ENCODE assay signal across 1 cellular context in the genomic region with DNA sequence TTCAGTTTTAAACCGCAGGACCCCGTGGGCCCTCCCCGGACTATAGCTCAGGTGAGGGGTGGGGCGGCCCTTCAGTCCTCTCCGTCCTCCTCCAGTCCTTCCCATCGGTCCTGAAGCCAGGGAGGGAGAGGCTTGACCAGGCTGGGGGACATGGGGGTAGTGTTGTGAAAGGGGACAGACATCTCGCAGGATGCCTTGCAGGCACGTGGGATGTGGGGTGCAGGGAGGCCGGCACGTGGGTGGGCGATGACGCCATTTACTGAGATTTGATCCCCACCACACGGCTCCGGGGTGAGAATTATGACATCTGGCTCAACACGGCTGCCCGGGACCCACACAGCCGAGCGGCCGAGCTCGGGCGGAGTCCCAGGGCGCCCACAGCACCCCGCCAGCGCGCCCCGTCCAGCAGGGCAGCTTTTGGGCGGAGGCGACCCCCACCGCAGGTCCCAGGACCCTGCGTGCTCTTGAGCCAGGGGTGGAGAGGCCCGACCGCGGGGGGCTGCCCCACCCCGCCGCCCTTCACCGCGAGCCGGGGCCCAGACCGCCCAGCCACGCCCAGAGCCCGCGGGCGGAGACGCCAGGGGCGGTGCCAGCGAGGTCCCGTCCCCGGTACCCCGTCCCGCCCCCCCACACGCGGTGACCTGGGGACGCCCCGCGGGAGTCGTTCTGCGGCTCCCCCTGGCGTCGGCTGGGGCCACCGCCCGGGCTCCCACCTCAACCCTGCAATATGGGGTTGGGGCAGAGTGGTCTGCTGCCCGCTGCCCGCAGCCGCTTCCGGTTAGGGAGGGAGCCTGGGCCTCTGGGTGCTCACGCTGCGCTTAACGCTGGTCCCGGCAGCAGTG.
TF ChIP-seq lines count a peak whose summit lies in the region.

No MANE protein-coding gene starts in this region.

TF ChIP-seq in HepG2, 621 proteins besides CTCF, POLR2A, EP300 and RAD21 (continued from another document and continues in another):
- no peak for TF ChIP-seq HMGXB3 (CRISPR knock-in tag; IDR thresholded peaks at IDR 0.05; ENCODE audit: borderline replicate concordance)
- TF ChIP-seq, protein P1, sequence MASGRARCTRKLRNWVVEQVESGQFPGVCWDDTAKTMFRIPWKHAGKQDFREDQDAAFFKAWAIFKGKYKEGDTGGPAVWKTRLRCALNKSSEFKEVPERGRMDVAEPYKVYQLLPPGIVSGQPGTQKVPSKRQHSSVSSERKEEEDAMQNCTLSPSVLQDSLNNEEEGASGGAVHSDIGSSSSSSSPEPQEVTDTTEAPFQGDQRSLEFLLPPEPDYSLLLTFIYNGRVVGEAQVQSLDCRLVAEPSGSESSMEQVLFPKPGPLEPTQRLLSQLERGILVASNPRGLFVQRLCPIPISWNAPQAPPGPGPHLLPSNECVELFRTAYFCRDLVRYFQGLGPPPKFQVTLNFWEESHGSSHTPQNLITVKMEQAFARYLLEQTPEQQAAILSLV (CRISPR knock-in tag; IDR thresholded peaks at IDR 0.05; ENCODE audit: borderline replicate concordance), result no peak
- TF ChIP-seq MIER3 (CRISPR knock-in tag; IDR thresholded peaks at IDR 0.05; ENCODE audit: borderline replicate concordance), result no peak
- TF ChIP-seq, protein P2, sequence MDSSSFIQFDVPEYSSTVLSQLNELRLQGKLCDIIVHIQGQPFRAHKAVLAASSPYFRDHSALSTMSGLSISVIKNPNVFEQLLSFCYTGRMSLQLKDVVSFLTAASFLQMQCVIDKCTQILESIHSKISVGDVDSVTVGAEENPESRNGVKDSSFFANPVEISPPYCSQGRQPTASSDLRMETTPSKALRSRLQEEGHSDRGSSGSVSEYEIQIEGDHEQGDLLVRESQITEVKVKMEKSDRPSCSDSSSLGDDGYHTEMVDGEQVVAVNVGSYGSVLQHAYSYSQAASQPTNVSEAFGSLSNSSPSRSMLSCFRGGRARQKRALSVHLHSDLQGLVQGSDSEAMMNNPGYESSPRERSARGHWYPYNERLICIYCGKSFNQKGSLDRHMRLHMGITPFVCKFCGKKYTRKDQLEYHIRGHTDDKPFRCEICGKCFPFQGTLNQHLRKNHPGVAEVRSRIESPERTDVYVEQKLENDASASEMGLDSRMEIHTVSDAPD (CRISPR knock-in tag; IDR thresholded peaks at IDR 0.05), result no peak
- TF ChIP-seq ERF (CRISPR knock-in tag; IDR thresholded peaks at IDR 0.05), result no peak
- TF ChIP-seq POGK (CRISPR knock-in tag; conservative IDR thresholded peaks at IDR 0.05), result no peak
- peak; percentile 30 for TF ChIP-seq STAG1 (CRISPR knock-in tag; IDR thresholded peaks at IDR 0.05)
- 0 out of 2 replicates have a peak, but pooled peaks have one; percentile 32 for TF ChIP-seq ZNF777 (CRISPR knock-in tag; IDR thresholded peaks at IDR 0.05)
- TF ChIP-seq ZBTB10 (CRISPR knock-in tag; IDR thresholded peaks at IDR 0.05; ENCODE audit: borderline replicate concordance), result 0 out of 2 replicates have a peak, but pooled peaks have one; percentile 14
- TF ChIP-seq, protein P3, sequence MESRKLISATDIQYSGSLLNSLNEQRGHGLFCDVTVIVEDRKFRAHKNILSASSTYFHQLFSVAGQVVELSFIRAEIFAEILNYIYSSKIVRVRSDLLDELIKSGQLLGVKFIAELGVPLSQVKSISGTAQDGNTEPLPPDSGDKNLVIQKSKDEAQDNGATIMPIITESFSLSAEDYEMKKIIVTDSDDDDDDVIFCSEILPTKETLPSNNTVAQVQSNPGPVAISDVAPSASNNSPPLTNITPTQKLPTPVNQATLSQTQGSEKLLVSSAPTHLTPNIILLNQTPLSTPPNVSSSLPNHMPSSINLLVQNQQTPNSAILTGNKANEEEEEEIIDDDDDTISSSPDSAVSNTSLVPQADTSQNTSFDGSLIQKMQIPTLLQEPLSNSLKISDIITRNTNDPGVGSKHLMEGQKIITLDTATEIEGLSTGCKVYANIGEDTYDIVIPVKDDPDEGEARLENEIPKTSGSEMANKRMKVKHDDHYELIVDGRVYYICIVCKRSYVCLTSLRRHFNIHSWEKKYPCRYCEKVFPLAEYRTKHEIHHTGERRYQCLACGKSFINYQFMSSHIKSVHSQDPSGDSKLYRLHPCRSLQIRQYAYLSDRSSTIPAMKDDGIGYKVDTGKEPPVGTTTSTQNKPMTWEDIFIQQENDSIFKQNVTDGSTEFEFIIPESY (CRISPR knock-in tag; IDR thresholded peaks at IDR 0.05), result no peak
- no peak for TF ChIP-seq ZSCAN20 (CRISPR knock-in tag; IDR thresholded peaks at IDR 0.05; ENCODE audit: borderline replicate concordance)
- no peak for TF ChIP-seq RFXANK (CRISPR knock-in tag; IDR thresholded peaks at IDR 0.05)
- TF ChIP-seq ZNF251 (CRISPR knock-in tag; IDR thresholded peaks at IDR 0.05), result no peak
- TF ChIP-seq BHLHE40 (IDR thresholded peaks at IDR 0.05; ENCODE audit: low read length), result no peak
- TF ChIP-seq ZNF781 (CRISPR knock-in tag; IDR thresholded peaks at IDR 0.05; ENCODE audit: borderline replicate concordance, not compliant biosample characterization), result no peak
- TF ChIP-seq GATAD1 (CRISPR knock-in tag; IDR thresholded peaks at IDR 0.05), result no peak
- no peak for TF ChIP-seq PAWR (CRISPR knock-in tag; IDR thresholded peaks at IDR 0.05; ENCODE audit: borderline replicate concordance)
- TF ChIP-seq PRPF4 (IDR thresholded peaks at IDR 0.05; ENCODE audit: low read depth, low read length, poor library complexity, severe bottlenecking), result no peak
- no peak for TF ChIP-seq ADNP (CRISPR knock-in tag; IDR thresholded peaks at IDR 0.05)
- no peak for TF ChIP-seq CSRNP1 (CRISPR knock-in tag; IDR thresholded peaks at IDR 0.05)
- TF ChIP-seq, protein P4, sequence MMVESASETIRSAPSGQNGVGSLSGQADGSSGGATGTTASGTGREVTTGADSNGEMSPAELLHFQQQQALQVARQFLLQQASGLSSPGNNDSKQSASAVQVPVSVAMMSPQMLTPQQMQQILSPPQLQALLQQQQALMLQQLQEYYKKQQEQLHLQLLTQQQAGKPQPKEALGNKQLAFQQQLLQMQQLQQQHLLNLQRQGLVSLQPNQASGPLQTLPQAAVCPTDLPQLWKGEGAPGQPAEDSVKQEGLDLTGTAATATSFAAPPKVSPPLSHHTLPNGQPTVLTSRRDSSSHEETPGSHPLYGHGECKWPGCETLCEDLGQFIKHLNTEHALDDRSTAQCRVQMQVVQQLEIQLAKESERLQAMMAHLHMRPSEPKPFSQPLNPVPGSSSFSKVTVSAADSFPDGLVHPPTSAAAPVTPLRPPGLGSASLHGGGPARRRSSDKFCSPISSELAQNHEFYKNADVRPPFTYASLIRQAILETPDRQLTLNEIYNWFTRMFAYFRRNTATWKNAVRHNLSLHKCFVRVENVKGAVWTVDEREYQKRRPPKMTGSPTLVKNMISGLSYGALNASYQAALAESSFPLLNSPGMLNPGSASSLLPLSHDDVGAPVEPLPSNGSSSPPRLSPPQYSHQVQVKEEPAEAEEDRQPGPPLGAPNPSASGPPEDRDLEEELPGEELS (CRISPR knock-in tag; IDR thresholded peaks at IDR 0.05), result no peak
- no peak for TF ChIP-seq FOXA1 (IDR thresholded peaks at IDR 0.05)
- no peak for TF ChIP-seq FOXA1 (CRISPR knock-in tag; IDR thresholded peaks at IDR 0.05)
- TF ChIP-seq, protein P5, sequence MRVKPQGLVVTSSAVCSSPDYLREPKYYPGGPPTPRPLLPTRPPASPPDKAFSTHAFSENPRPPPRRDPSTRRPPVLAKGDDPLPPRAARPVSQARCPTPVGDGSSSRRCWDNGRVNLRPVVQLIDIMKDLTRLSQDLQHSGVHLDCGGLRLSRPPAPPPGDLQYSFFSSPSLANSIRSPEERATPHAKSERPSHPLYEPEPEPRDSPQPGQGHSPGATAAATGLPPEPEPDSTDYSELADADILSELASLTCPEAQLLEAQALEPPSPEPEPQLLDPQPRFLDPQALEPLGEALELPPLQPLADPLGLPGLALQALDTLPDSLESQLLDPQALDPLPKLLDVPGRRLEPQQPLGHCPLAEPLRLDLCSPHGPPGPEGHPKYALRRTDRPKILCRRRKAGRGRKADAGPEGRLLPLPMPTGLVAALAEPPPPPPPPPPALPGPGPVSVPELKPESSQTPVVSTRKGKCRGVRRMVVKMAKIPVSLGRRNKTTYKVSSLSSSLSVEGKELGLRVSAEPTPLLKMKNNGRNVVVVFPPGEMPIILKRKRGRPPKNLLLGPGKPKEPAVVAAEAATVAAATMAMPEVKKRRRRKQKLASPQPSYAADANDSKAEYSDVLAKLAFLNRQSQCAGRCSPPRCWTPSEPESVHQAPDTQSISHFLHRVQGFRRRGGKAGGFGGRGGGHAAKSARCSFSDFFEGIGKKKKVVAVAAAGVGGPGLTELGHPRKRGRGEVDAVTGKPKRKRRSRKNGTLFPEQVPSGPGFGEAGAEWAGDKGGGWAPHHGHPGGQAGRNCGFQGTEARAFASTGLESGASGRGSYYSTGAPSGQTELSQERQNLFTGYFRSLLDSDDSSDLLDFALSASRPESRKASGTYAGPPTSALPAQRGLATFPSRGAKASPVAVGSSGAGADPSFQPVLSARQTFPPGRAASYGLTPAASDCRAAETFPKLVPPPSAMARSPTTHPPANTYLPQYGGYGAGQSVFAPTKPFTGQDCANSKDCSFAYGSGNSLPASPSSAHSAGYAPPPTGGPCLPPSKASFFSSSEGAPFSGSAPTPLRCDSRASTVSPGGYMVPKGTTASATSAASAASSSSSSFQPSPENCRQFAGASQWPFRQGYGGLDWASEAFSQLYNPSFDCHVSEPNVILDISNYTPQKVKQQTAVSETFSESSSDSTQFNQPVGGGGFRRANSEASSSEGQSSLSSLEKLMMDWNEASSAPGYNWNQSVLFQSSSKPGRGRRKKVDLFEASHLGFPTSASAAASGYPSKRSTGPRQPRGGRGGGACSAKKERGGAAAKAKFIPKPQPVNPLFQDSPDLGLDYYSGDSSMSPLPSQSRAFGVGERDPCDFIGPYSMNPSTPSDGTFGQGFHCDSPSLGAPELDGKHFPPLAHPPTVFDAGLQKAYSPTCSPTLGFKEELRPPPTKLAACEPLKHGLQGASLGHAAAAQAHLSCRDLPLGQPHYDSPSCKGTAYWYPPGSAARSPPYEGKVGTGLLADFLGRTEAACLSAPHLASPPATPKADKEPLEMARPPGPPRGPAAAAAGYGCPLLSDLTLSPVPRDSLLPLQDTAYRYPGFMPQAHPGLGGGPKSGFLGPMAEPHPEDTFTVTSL (CRISPR knock-in tag; IDR thresholded peaks at IDR 0.05; ENCODE audit: borderline replicate concordance), result no peak
- TF ChIP-seq ZNF616 (CRISPR knock-in tag; IDR thresholded peaks at IDR 0.05; ENCODE audit: low read depth), result no peak
- no peak for TF ChIP-seq HHEX (CRISPR knock-in tag; IDR thresholded peaks at IDR 0.05)
